In the genomic region with DNA sequence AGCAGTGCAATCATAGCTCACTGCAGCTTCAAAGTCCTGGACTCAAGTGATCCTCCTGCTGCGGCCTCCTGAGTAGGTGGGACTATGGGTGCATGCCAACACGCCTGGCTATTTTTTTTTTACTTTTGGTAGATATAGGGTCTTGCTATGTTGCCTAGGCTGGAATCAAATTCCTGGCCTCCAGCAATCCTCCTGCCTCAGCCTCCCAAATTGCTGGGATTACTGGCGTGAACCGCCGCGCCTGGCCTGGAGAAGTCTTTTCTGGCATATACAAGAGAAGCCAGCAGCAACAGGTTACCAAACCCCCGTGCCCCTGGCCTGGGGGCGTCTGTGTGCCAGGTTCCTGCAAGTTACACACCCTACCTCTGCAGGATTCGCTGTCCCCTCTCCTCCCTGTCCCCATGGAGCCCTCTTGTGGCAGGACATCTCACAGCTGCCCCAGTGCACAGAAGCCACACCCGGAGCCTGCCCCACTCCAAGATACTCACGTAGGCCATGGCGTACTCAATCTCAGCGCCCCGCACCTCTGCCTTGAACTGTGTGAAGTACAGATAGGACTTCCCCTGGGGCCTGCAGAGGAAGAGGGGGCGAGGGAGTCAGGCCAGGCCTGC, we compare ENCODE assay signal across 8 cellular contexts. TPM values are rescaled to one million over a fixed set of nuclear protein-coding genes. Genes with fewer than 3 reads are reported as not detected.
DNase-seq lines count a peak whose midpoint lies in the region; ATAC-seq, FAIRE-seq and TF ChIP-seq lines count a peak whose summit lies in the region.

No MANE protein-coding gene starts in this region.

- ATAC-seq in Panc1 = peak; percentile 87

- no peak for TF ChIP-seq POLR2A in ovary (IDR thresholded peaks at IDR 0.05)

- no peaks in the 10 kb centered on the region for H3K4me1 ChIP-seq in Panc1 (ENCODE audit: control insufficient read depth, insufficient read depth, low read length)
- H3K4me1 ChIP-seq in ovary (ENCODE audit: insufficient read depth) = no peaks in the 10 kb centered on the region

- H3K4me3 ChIP-seq in Panc1 (ENCODE audit: low read depth in 2 of 2, low read length in 2 of 2) = no peak overlapping the region
- no peak overlapping the region for H3K4me3 ChIP-seq in fibroblast of villous mesenchyme (ENCODE audit: low read depth, low read length)
- H3K4me3 ChIP-seq in ovary = no peak overlapping the region

- WGBS in ovary, 3 donors = 91 to 93% (median 93%) methylated on average over 15 of the region's 15 CpGs

- in situ Hi-C loops in Panc1 (cut with HindIII; ENCODE audit: low pct_unique_long_range_greater_than_20kb, low sequenced_read_pairs) = no loop called here

- no peak for FAIRE-seq in urothelium cell line (lab: Jason Lieb, UNC)

- CTCF ChIA-PET in Panc1 (lab: Charles Lee) = interaction anchor here (0.6 to 1.1 kb wide), 2 partner anchors 12 to 36 kb away, joined by 7 read pairs; no protein-coding TSS in a partner anchor

- H3K9me3 ChIP-seq in Panc1 (ENCODE audit: control insufficient read depth, insufficient read depth, low read depth, low read length) = no peaks in the 10 kb centered on the region
- peaks cover 0 to 7% of the 10 kb centered on the region in 2 donors for H3K9me3 ChIP-seq in ovary

- no TSS peak for BruUV-seq in Panc1 (replicated peaks; lab: Mats Ljungman, UMichigan)

- H3K36me3 ChIP-seq in Panc1 (ENCODE audit: control insufficient read depth, insufficient read depth, low read length) (no peaks in the 10 kb centered on the region), ovary (peaks cover 2% of the 10 kb centered on the region)

- intact Hi-C loops in Panc1 (cut with micrococcal nuclease; ENCODE audit: unreplicated experiment) = no loop called here
- intact Hi-C loops in ovary (cut with DNase I) = no loop called here

- TF ChIP-seq EP300 in ovary (IDR thresholded peaks at IDR 0.05) = no peak

- DNase-seq in stimulated activated CD4-positive, alpha-beta T cell treated with anti-CD3 and anti-CD28 coated beads, Interleukin-15, amount 100 ng/mL, for 24 hours = peak; percentile 26
- no peak for DNase-seq in stimulated activated CD4-positive, alpha-beta T cell treated with anti-CD3 and anti-CD28 coated beads, Interleukin-4, amount 100 ng/mL, for 4 hours
- DNase-seq in Panc1 (ENCODE audit: low read depth, low spot score) = no peak
- no peak for DNase-seq in fibroblast of villous mesenchyme (ENCODE audit: low read depth)
- DNase-seq in urothelium cell line (ENCODE audit: low spot score) = peak; percentile 16
- DNase-seq in NOMO-1 treated with DMSO at 0.1 percent for 48 hours (lab: John Stamatoyannopoulos, UW; ENCODE audit: unreplicated experiment) = no peak
- no peak for DNase-seq in mesenteric fat pad (ENCODE audit: low spot score)
- no peak for DNase-seq in ovary

- H3K27ac ChIP-seq in Panc1 (ENCODE audit: low read length) (no peak overlapping the region), ovary (no peak overlapping the region)

- H3K27me3 ChIP-seq in Panc1 (ENCODE audit: control insufficient read depth, insufficient read depth, low read length) (no peaks in the 10 kb centered on the region), ovary (no peaks in the 10 kb centered on the region)

- POLR2A ChIA-PET in Panc1 (lab: Charles Lee) = no interaction called here

- TF ChIP-seq CTCF in Panc1 (IDR thresholded peaks at IDR 0.05) = peak; percentile 72; the same call in 1 of the 2 replicates
- peak; percentile 27 for TF ChIP-seq CTCF in fibroblast of villous mesenchyme (IDR thresholded peaks at IDR 0.05; ENCODE audit: insufficient read depth, low read depth, low read length)
- no peak for TF ChIP-seq CTCF in ovary (IDR thresholded peaks at IDR 0.05)

RNA-seq across cellular contexts. Expression of gene MYDGF, which starts 9.9 kb away (rescaled TPM):
- 78.1 TPM for total RNA-seq in Panc1 (2021; ENCODE audit: unreplicated experiment)
- polyA plus RNA-seq in Panc1 (2012; ENCODE audit: insufficient read length) = 190 TPM
- total RNA-seq in fibroblast of villous mesenchyme = 179 and 205 TPM in 2 replicates
- total RNA-seq in mesenteric fat pad = 98.5 TPM
- 10 to 100 TPM; 28.6 to 76.1 (median 59.4) TPM for total RNA-seq in ovary
- 10 to 100 TPM; 44.5 to 85.4 TPM for polyA plus RNA-seq in ovary

RNA-seq across cellular contexts. Expression of gene TNFAIP8L1, which starts 21.0 kb away (rescaled TPM):
- total RNA-seq in Panc1 (2021; ENCODE audit: unreplicated experiment) (4.8 TPM), fibroblast of villous mesenchyme (4.2 and 4.3 TPM in 2 replicates), mesenteric fat pad (6.9 TPM), ovary (10 to 100 TPM in 3 of 7 donors, 1 to 10 TPM in 4; 4.3 to 14.0 (median 9.8) TPM)
- 3.8 TPM for polyA plus RNA-seq in Panc1 (2012; ENCODE audit: insufficient read length)
- polyA plus RNA-seq in ovary = 1 to 10 TPM; 6.8 to 8.1 TPM

Comparison
In these comparisons a context has a peak if more than half of its experiments do, and no peak if none do; other contexts are left out.
1. DNase-seq: peak in stimulated activated CD4-positive, alpha-beta T cell treated with anti-CD3 and anti-CD28 coated beads, Interleukin-15, amount 100 ng/mL, for 24 hours (single experiment) and urothelium cell line (single experiment); none in stimulated activated CD4-positive, alpha-beta T cell treated with anti-CD3 and anti-CD28 coated beads, Interleukin-4, amount 100 ng/mL, for 4 hours (0 of 2), Panc1 (single experiment), fibroblast of villous mesenchyme (single experiment), NOMO-1 treated with DMSO at 0.1 percent for 48 hours (single experiment), mesenteric fat pad (single experiment) and ovary (0 of 5).
2. CTCF ChIP-seq: peak in Panc1 (single experiment) and fibroblast of villous mesenchyme (single experiment); none in ovary (0 of 3).